Comparison of ENCODE assay signal across 20 cellular contexts in the genomic region with DNA sequence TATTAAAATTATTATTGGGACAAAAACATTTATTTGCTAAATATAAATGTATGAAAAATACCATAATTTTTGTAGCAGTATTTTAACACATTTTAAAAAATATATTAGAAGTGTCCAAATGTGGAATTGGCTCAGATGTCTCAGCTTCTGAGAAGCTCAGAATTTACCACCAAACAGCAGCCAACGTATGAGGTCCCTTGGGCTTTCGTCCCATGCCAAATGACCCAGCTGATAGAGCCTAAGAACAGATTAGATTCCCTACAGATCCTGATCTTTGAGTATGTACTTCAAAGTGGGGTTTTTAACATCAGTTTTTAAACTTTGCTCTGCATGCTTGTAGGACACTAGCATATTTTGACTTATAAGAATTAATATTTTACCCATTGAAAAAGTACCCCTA.
DNase-seq lines count a peak whose midpoint lies in the region; ATAC-seq and TF ChIP-seq lines count a peak whose summit lies in the region.
"Had no signal": no experiment of that assay in that cellular context is flagged by ENCODE, and none has a peak within 500 bp of the region (broad histone marks: within the 10 kb centered on the region; RNA-seq: fewer than 3 reads in every experiment).

No MANE protein-coding gene starts in this region.

- ATAC-seq in heart left ventricle, result no peak
- no peak for ATAC-seq in HCT116

- no peak overlapping the region for H3K4me3 Mint-ChIP-seq in activated CD4-positive, alpha-beta memory T cell treated with anti-CD3 and anti-CD28 coated beads for 36 hours
- H3K4me3 Mint-ChIP-seq: IgD-negative memory B cell had no signal

- 58 to 73% (median 60%) methylated on average over 2 of the region's 2 CpGs for WGBS in heart left ventricle, 4 donors

- CTCF ChIA-PET in HCT116 (lab: Charles Lee), result interaction anchor here (1.4 kb wide), 1 partner anchor 44 kb away, joined by 4 read pairs; no protein-coding TSS in a partner anchor
- CTCF ChIA-PET in activated CD4-positive, alpha-beta memory T cell treated with anti-CD3 and anti-CD28 coated beads for 36 hours (lab: Charles Lee), result no interaction called here

- H3K36me3 ChIP-seq in heart left ventricle (no peaks in the 10 kb centered on the region), HCT116 (ENCODE audit: control insufficient read depth in 1 of 2, insufficient read depth in 2 of 2, low read length in 2 of 2) (no peaks in the 10 kb centered on the region), subcutaneous abdominal adipose tissue (ENCODE audit: control insufficient read depth in 5 of 5, insufficient read depth in 5 of 5, low read length in 5 of 5) (no peaks in the 10 kb centered on the region)

- H3K79me2 ChIP-seq in HCT116 (ENCODE audit: insufficient read depth, low read length), result 0 out of 2 replicates have a peak, but pooled peaks cover 5% of the 10 kb centered on the region

- peaks cover 0 to 43% (median 28%) of the 10 kb centered on the region in 12 donors for H3K4me1 ChIP-seq in heart left ventricle
- peaks cover 24 to 80% of the 10 kb centered on the region in 2 experiments for H3K4me1 ChIP-seq in HCT116 (ENCODE audit: control insufficient read depth in 1 of 2, insufficient read depth in 2 of 2, low read length in 2 of 2)
- H3K4me1 ChIP-seq in subcutaneous abdominal adipose tissue (ENCODE audit: control insufficient read depth in 5 of 5, insufficient read depth in 5 of 5, low read length in 5 of 5), result peaks cover 0 to 26% (median 14%) of the 10 kb centered on the region in 5 donors

- no peak overlapping the region for H3K4me3 ChIP-seq in heart left ventricle
- H3K4me3 ChIP-seq in HCT116 (replicated peaks in 1 of 2; ENCODE audit: low read depth in 1 of 2, low read length in 2 of 2), result no peak overlapping the region
- no peak overlapping the region for H3K4me3 ChIP-seq in coronary artery
- no peak overlapping the region for H3K4me3 ChIP-seq in subcutaneous abdominal adipose tissue (ENCODE audit: low read depth in 1 of 5, low read length in 5 of 5)
- H3K4me3 ChIP-seq: GM23248 had no signal

- intact Hi-C loops in heart left ventricle (cut with DNase I), result loop anchor here in 9 of 10 donors (5.0 to 10.0 kb wide), 8 partner anchors 49 to 1119 kb away; partner anchors contain the start of genes VCAN (in 5 of the 9), TMEM167A (in 1 of the 9) and XRCC4 (in 1 of the 9)
- intact Hi-C loops in cardiac septum (cut with DNase I), result loop anchor here (5.0 to 10.0 kb wide), 3 partner anchors 42 to 1117 kb away; partner anchors contain the start of gene VCAN
- intact Hi-C loops in HCT116 (cut with micrococcal nuclease), result loop anchor here (10.0 kb wide), 4 partner anchors 559 to 1359 kb away; partner anchors contain the start of genes TMEM167A and XRCC4
- intact Hi-C loops in activated CD4-positive, alpha-beta memory T cell treated with anti-CD3 and anti-CD28 coated beads for 36 hours (cut with micrococcal nuclease), result loop anchor here (5.0 to 10.0 kb wide), 3 partner anchors 139 to 603 kb away; partner anchors contain the start of gene SSBP2

- peak overlapping the region in 8 of 12 donors; percentile 14 to 84 (median 42) for H3K27ac ChIP-seq in heart left ventricle
- H3K27ac ChIP-seq in HCT116 (ENCODE audit: low read depth, low read length), result no peak overlapping the region
- H3K27ac ChIP-seq in coronary artery, result peak overlapping the region; percentile 47 to 55
- peak overlapping the region; percentile 6 for H3K27ac ChIP-seq in subcutaneous abdominal adipose tissue (ENCODE audit: low read depth, low read length)
- H3K27ac ChIP-seq: KMS-11 had no signal

- H3K4me1 Mint-ChIP-seq in activated CD4-positive, alpha-beta memory T cell treated with anti-CD3 and anti-CD28 coated beads for 36 hours (ENCODE audit: low read depth), result peaks cover 49% of the 10 kb centered on the region

- no peaks in the 10 kb centered on the region for H3K36me3 Mint-ChIP-seq in activated CD4-positive, alpha-beta memory T cell treated with anti-CD3 and anti-CD28 coated beads for 36 hours
- H3K36me3 Mint-ChIP-seq: IgD-negative memory B cell had no signal

- no peaks in the 10 kb centered on the region for H3K9me2 ChIP-seq in HCT116 (ENCODE audit: insufficient read depth)

- DNase-seq in heart left ventricle (peak in 1 of 5 donors; percentile 37), cardiac septum (ENCODE audit: low spot score) (no peak), HCT116 (ENCODE audit: low read depth, low spot score) (no peak), coronary artery (ENCODE audit: low spot score) (no peak), COR-L47 (lab: John Stamatoyannopoulos, UW) (no peak)
- DNase-seq in activated CD4-positive, alpha-beta memory T cell treated with anti-CD3 and anti-CD28 coated beads for 36 hours, result no peak
- DNase-seq in activated effector memory CD4-positive, alpha-beta T cell treated with Interleukin-2 at 50 U/mL for 16 hours, result no peak
- DNase-seq: H7, NCI-H1092, NCI-H1417 treated with DMSO at 0.1 percent for 48 hours, NCI-H1694 treated with DMSO at 0.1 percent for 48 hours, NCI-H2081, NCI-H2227 treated with DMSO at 0.1 percent for 48 hours, NCI-H526 treated with DMSO at 0.1 percent for 48 hours, RPMI8226, SHP77 treated with DMSO at 0.1 percent for 48 hours had no signal

- no peaks in the 10 kb centered on the region for H3K27me3 Mint-ChIP-seq in activated CD4-positive, alpha-beta memory T cell treated with anti-CD3 and anti-CD28 coated beads for 36 hours

- H3K9ac ChIP-seq in HCT116 (ENCODE audit: low read length) (no peak overlapping the region), subcutaneous abdominal adipose tissue (ENCODE audit: low read length in 5 of 5) (no peak overlapping the region)
- H3K9ac ChIP-seq: GM23248, KMS-11 had no signal

- H3K27me3 ChIP-seq in heart left ventricle (no peaks in the 10 kb centered on the region), HCT116 (ENCODE audit: insufficient read depth, low read length) (no peaks in the 10 kb centered on the region), subcutaneous abdominal adipose tissue (ENCODE audit: control insufficient read depth in 5 of 5, insufficient read depth in 4 of 5, low read length in 5 of 5) (no peaks in the 10 kb centered on the region)

- no peak for TF ChIP-seq RAD21 in HCT116 (IDR thresholded peaks at IDR 0.05; ENCODE audit: low read depth)

- no peak overlapping the region for H3K4me2 ChIP-seq in HCT116 (ENCODE audit: low read length)
- H3K4me2 ChIP-seq: KMS-11 had no signal

- POLR2A ChIA-PET in HCT116 (lab: Charles Lee), result no interaction called here
- POLR2A ChIA-PET in activated CD4-positive, alpha-beta memory T cell treated with anti-CD3 and anti-CD28 coated beads for 36 hours (lab: Charles Lee), result no interaction called here

- RAD21 ChIA-PET in HCT116 (lab: Charles Lee; ENCODE audit: low non-redundant PET in 1 of 2, low total read pairs in 2 of 2, uncharacterized antibody in 2 of 2, unreplicated experiment in 2 of 2), result no interaction called here

- no peak for TF ChIP-seq CTCF in heart left ventricle (IDR thresholded peaks at IDR 0.05)
- no peak for TF ChIP-seq CTCF in HCT116 (IDR thresholded peaks at IDR 0.05 in 2 of 3, conservative IDR thresholded peaks at IDR 0.05 in 1 of 3; ENCODE audit: borderline replicate concordance in 1 of 3, insufficient read depth in 1 of 3, low read depth in 2 of 3, low read length in 2 of 3)
- no peak for TF ChIP-seq CTCF in coronary artery (IDR thresholded peaks at IDR 0.05)

- no peak for TF ChIP-seq POLR2A in heart left ventricle (IDR thresholded peaks at IDR 0.05)
- no peak for TF ChIP-seq POLR2A in HCT116 (IDR thresholded peaks at IDR 0.05; ENCODE audit: borderline replicate concordance, extremely low read depth, insufficient read depth, insufficient read length)

- H2AFZ ChIP-seq in HCT116 (ENCODE audit: low read depth, low read length, poor library complexity, severe bottlenecking), result peak overlapping the region; percentile 19
- H2AFZ ChIP-seq: GM23248 had no signal

- BruUV-seq in HCT116 (replicated peaks; lab: Mats Ljungman, UMichigan), result no TSS peak

- H3K9me3 ChIP-seq in heart left ventricle (no peaks in the 10 kb centered on the region), HCT116 (ENCODE audit: control insufficient read depth in 1 of 2, insufficient read depth in 1 of 2, low read depth in 1 of 2, low read length in 2 of 2) (no peaks in the 10 kb centered on the region), subcutaneous abdominal adipose tissue (ENCODE audit: control insufficient read depth in 5 of 5, low read length in 5 of 5) (no peaks in the 10 kb centered on the region)

- no peaks in the 10 kb centered on the region for H4K20me1 ChIP-seq in HCT116 (ENCODE audit: insufficient read depth)

- H3K27ac Mint-ChIP-seq in activated CD4-positive, alpha-beta memory T cell treated with anti-CD3 and anti-CD28 coated beads for 36 hours, result no peak overlapping the region
- H3K27ac Mint-ChIP-seq: IgD-negative memory B cell had no signal

- no peaks in the 10 kb centered on the region for H3K9me3 Mint-ChIP-seq in activated CD4-positive, alpha-beta memory T cell treated with anti-CD3 and anti-CD28 coated beads for 36 hours
- H3K9me3 Mint-ChIP-seq: IgD-negative memory B cell had no signal

TF ChIP-seq in HCT116, 20 proteins besides CTCF, POLR2A, EP300 and RAD21:
- TF ChIP-seq FOSL1 (IDR thresholded peaks at IDR 0.05; ENCODE audit: low read depth), result no peak
